Comparison of ENCODE assay signal across 26 cellular contexts in genomic region chr2:71122917-71123316, GRCh38. TPM values are rescaled to one million over a fixed set of nuclear protein-coding genes. Genes with fewer than 3 reads are reported as not detected.
DNase-seq lines count a peak whose midpoint lies in the region; ATAC-seq and TF ChIP-seq lines count a peak whose summit lies in the region.
"Had no signal": no experiment of that assay in that cellular context is flagged by ENCODE, and none has a peak within 500 bp of the region (broad histone marks: within the 10 kb centered on the region; RNA-seq: fewer than 3 reads in every experiment).

No MANE protein-coding gene starts in this region.

- no peak overlapping the region for H2AFZ ChIP-seq in PC-3 (ENCODE audit: low read length)
- H2AFZ ChIP-seq: GM23248, PC-9 had no signal

- H3K9ac ChIP-seq in PC-3 (ENCODE audit: low read length), result no peak overlapping the region
- H3K9ac ChIP-seq: GM23248 had no signal

- H3K9me3 Mint-ChIP-seq in activated naive CD4-positive, alpha-beta T cell treated with anti-CD3 and anti-CD28 coated beads for 36 hours, result peaks cover 4% of the 10 kb centered on the region
- H3K9me3 Mint-ChIP-seq: CD8-positive, alpha-beta T cell had no signal

- no peaks in the 10 kb centered on the region for H4K20me1 ChIP-seq in PC-3 (ENCODE audit: low read length)

- POLR2A ChIA-PET in PC-3 (lab: Charles Lee; ENCODE audit: unreplicated experiment), result no interaction called here

- no peaks in the 10 kb centered on the region for H3K9me2 ChIP-seq in PC-3 (replicated peaks; ENCODE audit: low read length)

- TF ChIP-seq CTCF in PC-3 (conservative IDR thresholded peaks at IDR 0.05; ENCODE audit: low read depth, low read length) (no peak), choroid plexus epithelial cell (conservative IDR thresholded peaks at IDR 0.05; ENCODE audit: low read depth, low read length) (no peak), fibroblast of mammary gland (conservative IDR thresholded peaks at IDR 0.05; ENCODE audit: control insufficient read depth, insufficient read depth, low read depth, low read length) (no peak)

- no peak overlapping the region for H3K4me3 Mint-ChIP-seq in activated naive CD4-positive, alpha-beta T cell treated with anti-CD3 and anti-CD28 coated beads for 36 hours
- H3K4me3 Mint-ChIP-seq: CD8-positive, alpha-beta T cell had no signal

- ATAC-seq in PC-3 (peak; percentile 86), SK-N-SH treated with all-trans-retinoic acid at 6 μM for 48 hours (no peak)
- ATAC-seq: A549; CD8-positive, alpha-beta T cell had no signal

- DNase-seq in HCEC 1CT (peak; percentile 24), PC-3 (peak; percentile 75), choroid plexus epithelial cell (ENCODE audit: low read depth) (peak; percentile 8), fibroblast of mammary gland (ENCODE audit: low read depth) (peak; percentile 49), NCI-H1048 (lab: John Stamatoyannopoulos, UW) (no peak), NCI-H1105 (lab: John Stamatoyannopoulos, UW) (no peak)
- no peak for DNase-seq in activated naive CD4-positive, alpha-beta T cell treated with anti-CD3 and anti-CD28 coated beads for 36 hours
- DNase-seq: C1 segment of cervical spinal cord; CD8-positive, alpha-beta T cell; DMS 273 treated with DMSO at 0.1 percent for 48 hours; DMS79; GM23248; H7; Karpas-422; MV-4-11; NCI-H2029; NCI-H446 treated with DMSO at 0.1 percent for 48 hours; NCI-H526; NCI-H82; NK-92 treated with Interleukin-12 subunit alpha and Interleukin-12 subunit beta, amount 100 ng/mL, for 24 hours; PC-9; Right ventricle myocardium superior; T-helper 1 cell had no signal

- CTCF ChIA-PET in PC-3 (lab: Charles Lee), result no interaction called here
- CTCF ChIA-PET in activated naive CD4-positive, alpha-beta T cell treated with anti-CD3 and anti-CD28 coated beads for 36 hours (lab: Charles Lee), result no interaction called here

- no TSS peak for BruUV-seq in PC-3 (replicated peaks; lab: Mats Ljungman, UMichigan)

- no peak overlapping the region for H3K4me3 ChIP-seq in PC-3 (ENCODE audit: low read length)
- H3K4me3 ChIP-seq in choroid plexus epithelial cell (ENCODE audit: low read depth, low read length), result no peak overlapping the region
- H3K4me3 ChIP-seq in fibroblast of mammary gland (ENCODE audit: control insufficient read depth, low read depth, low read length), result no peak overlapping the region
- H3K4me3 ChIP-seq: A549, GM23248, PC-9, SJSA1 had no signal

- H3K36me3 ChIP-seq in PC-3 (ENCODE audit: low read depth, low read length), result peaks cover 6% of the 10 kb centered on the region; the same call in 1 of the 2 replicates

- H3F3A ChIP-seq in PC-3 (ENCODE audit: low read length, unreplicated experiment), result no peaks in the 10 kb centered on the region

- peaks cover 13% of the 10 kb centered on the region for H3K4me1 Mint-ChIP-seq in activated naive CD4-positive, alpha-beta T cell treated with anti-CD3 and anti-CD28 coated beads for 36 hours (ENCODE audit: low read depth)

- intact Hi-C loops in PC-3 (cut with micrococcal nuclease), result no loop called here
- intact Hi-C loops in activated naive CD4-positive, alpha-beta T cell treated with anti-CD3 and anti-CD28 coated beads for 36 hours (cut with micrococcal nuclease), result no loop called here

- H3K4me1 ChIP-seq in PC-3 (ENCODE audit: insufficient read depth, low read length), result peaks cover 12% of the 10 kb centered on the region
- H3K4me1 ChIP-seq: A549, SJSA1 had no signal

- no peaks in the 10 kb centered on the region for H3K9me3 ChIP-seq in PC-3 (ENCODE audit: low read length)
- H3K9me3 ChIP-seq: A549, SJSA1 had no signal

- H3K27ac ChIP-seq in PC-3 (ENCODE audit: low read length), result peak overlapping the region; percentile 57; the same call in 1 of the 2 replicates
- H3K27ac ChIP-seq: A549, GM23248, PC-9, SJSA1 had no signal

- peaks cover 18% of the 10 kb centered on the region for H3K79me2 ChIP-seq in PC-3 (ENCODE audit: low read length)

- H3K27ac Mint-ChIP-seq in activated naive CD4-positive, alpha-beta T cell treated with anti-CD3 and anti-CD28 coated beads for 36 hours, result no peak overlapping the region
- H3K27ac Mint-ChIP-seq: CD8-positive, alpha-beta T cell had no signal

- peak overlapping the region; percentile 56; the same call in 1 of the 2 replicates for H3K4me2 ChIP-seq in PC-3 (ENCODE audit: low read length)
- H3K4me2 ChIP-seq: A549, PC-9 had no signal

- no peaks in the 10 kb centered on the region for H3K27me3 Mint-ChIP-seq in activated naive CD4-positive, alpha-beta T cell treated with anti-CD3 and anti-CD28 coated beads for 36 hours (ENCODE audit: low read depth)

- peaks cover 28% of the 10 kb centered on the region for H3K36me3 Mint-ChIP-seq in activated naive CD4-positive, alpha-beta T cell treated with anti-CD3 and anti-CD28 coated beads for 36 hours (ENCODE audit: low read depth)

- H3K27me3 ChIP-seq in PC-3 (ENCODE audit: low read length), result no peaks in the 10 kb centered on the region
- H3K27me3 ChIP-seq: SJSA1 had no signal

TF ChIP-seq in SK-N-SH treated with all-trans-retinoic acid at 6 μM for 48 hours, 23 proteins besides CTCF, POLR2A, EP300 and RAD21:
- TF ChIP-seq ZNF8 (CRISPR knock-in tag; IDR thresholded peaks at IDR 0.05) (no peak), TCF4 (CRISPR knock-in tag; IDR thresholded peaks at IDR 0.05; ENCODE audit: borderline replicate concordance) (no peak), BACH2 (CRISPR knock-in tag; IDR thresholded peaks at IDR 0.05; ENCODE audit: borderline replicate concordance) (no peak), RARB (CRISPR knock-in tag; IDR thresholded peaks at IDR 0.05) (no peak), ZNF70 (CRISPR knock-in tag; IDR thresholded peaks at IDR 0.05) (no peak), POU6F1 (CRISPR knock-in tag; IDR thresholded peaks at IDR 0.05; ENCODE audit: borderline replicate concordance, low read depth) (no peak), GLIS3 (CRISPR knock-in tag; IDR thresholded peaks at IDR 0.05) (no peak)
TF ChIP-seq in SK-N-SH treated with all-trans-retinoic acid at 6 μM for 48 hours: peak in this region for 0.

RNA-seq across cellular contexts. Expression of gene MCEE, which starts 7.1 kb away (rescaled TPM):
- 10.9 and 15.3 TPM in 2 replicates for total RNA-seq in PC-3 (2014; rRNA removed)
- total RNA-seq in activated naive CD4-positive, alpha-beta T cell treated with anti-CD3 and anti-CD28 coated beads for 36 hours, result 10 to 100 TPM; 14.0 to 15.8 TPM

RNA-seq across cellular contexts. Expression of gene MPHOSPH10, which starts 7.5 kb away (rescaled TPM):
- 26.4 and 28.0 TPM in 2 replicates for total RNA-seq in PC-3 (2014; rRNA removed)
- 10 to 100 TPM; 27.0 to 32.3 TPM for total RNA-seq in activated naive CD4-positive, alpha-beta T cell treated with anti-CD3 and anti-CD28 coated beads for 36 hours

RNA-seq across cellular contexts. Expression of gene NAGK, which starts 54.5 kb away (rescaled TPM):
- 55.5 and 70.5 TPM in 2 replicates for total RNA-seq in PC-3 (2014; rRNA removed)
- 10 to 100 TPM; 33.2 to 38.3 TPM for total RNA-seq in activated naive CD4-positive, alpha-beta T cell treated with anti-CD3 and anti-CD28 coated beads for 36 hours

Comparison
In these comparisons a context has a peak if more than half of its experiments do, and no peak if none do; other contexts are left out.
1. DNase-seq: peak in HCEC 1CT (single experiment), PC-3 (single experiment), choroid plexus epithelial cell (single experiment) and fibroblast of mammary gland (single experiment); none in activated naive CD4-positive, alpha-beta T cell treated with anti-CD3 and anti-CD28 coated beads for 36 hours (single experiment), NCI-H1048 (single experiment) and NCI-H1105 (single experiment).